7 cellular contexts compared by ENCODE assay signal in the genomic region with DNA sequence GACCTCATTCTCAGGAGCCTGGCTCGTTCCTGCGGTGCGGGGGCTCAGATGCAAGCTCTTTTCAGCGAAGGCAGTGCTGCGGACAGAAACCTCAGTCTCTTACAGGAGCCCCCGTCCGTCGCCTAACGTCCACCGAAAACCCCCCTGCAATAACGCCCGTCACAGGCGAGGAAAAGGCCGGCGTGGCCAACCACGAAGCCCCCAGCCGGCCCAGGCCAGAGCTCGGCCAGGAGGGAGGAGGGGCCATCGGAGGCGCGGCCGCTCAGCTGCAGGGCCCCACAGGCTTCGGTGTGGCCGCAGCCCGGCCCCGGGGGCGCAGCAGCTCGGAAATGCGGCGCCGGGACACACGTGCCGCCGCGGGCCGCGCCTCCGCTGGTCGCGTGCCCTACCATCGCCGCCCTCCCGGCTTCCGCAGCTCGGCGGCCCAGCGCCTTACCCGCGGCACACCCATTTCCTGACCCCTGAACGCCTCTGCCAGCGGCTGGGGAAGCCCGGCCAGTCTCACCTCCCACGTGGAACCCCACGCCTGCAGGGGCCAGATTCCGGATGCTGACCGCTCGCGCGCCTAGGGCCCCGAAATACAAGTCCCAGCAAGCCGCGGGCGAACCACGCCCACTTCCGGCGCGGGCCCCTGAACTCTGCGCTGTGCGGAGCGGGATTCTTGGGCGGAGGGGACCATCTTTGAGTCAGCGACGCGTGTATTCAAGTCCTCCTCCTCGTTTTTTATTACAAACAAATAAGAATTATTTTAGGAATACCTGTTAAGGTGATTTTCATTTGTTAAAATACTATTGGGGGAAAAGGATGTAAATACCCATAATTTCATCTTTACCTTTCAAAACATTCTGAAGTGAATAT. TPM values are rescaled to one million over a fixed set of nuclear protein-coding genes. Genes with fewer than 3 reads are reported as not detected.
DNase-seq lines count a peak whose midpoint lies in the region; ATAC-seq and FAIRE-seq lines count a peak whose summit lies in the region.

A gene (minus strand): TSS at position 582 of the 858 bp plus-strand sequence. CDS start 16,537 bp downstream, outside the sequence.

- peak; percentile 81 for FAIRE-seq in GM18507 (lab: Jason Lieb, UNC)
- peak; percentile 86 for FAIRE-seq in endometrium (lab: Jason Lieb, UNC)

- H3K27ac ChIP-seq in mesodermal cell (ENCODE audit: low read depth, low read length, severe bottlenecking), result no peak within 1 kb of the TSS

- peak; percentile 90 for ATAC-seq in HG02938 (IDR thresholded peaks at IDR 0.05; ENCODE audit: unreplicated experiment)

- peak within 1 kb of the TSS; percentile 39 for H3K4me3 ChIP-seq in mesodermal cell (ENCODE audit: extremely low read depth, insufficient read depth, low read length, poor library complexity, severe bottlenecking)

- no peaks in the 10 kb centered on the region for H3K4me1 ChIP-seq in mesodermal cell (ENCODE audit: control insufficient read depth, insufficient read depth, low read length, poor library complexity, severe bottlenecking)

- H3K36me3 ChIP-seq in mesodermal cell (ENCODE audit: control insufficient read depth, insufficient read depth, low read length), result peaks cover 4% of the 10 kb centered on the region

- peak; percentile 44 for DNase-seq in GM18507 (ENCODE audit: extremely low spot score, insufficient read length, low read depth)
- DNase-seq in NCI-H526 treated with DMSO at 0.1 percent for 48 hours (lab: John Stamatoyannopoulos, UW), result peak; percentile 42
- peak; percentile 65 for DNase-seq in activated CD8-positive, alpha-beta memory T cell treated with anti-CD3 and anti-CD28 coated beads, Interleukin-2, amount 50 U/mL, for 24 hours (ENCODE audit: extremely low read depth)
- peak; percentile 81 for DNase-seq in stimulated activated CD8-positive, alpha-beta memory T cell treated with anti-CD3 and anti-CD28 coated beads, Interleukin-12 subunit alpha, Interleukin-12 subunit beta, amount 100 ng/mL, for 4 hours (ENCODE audit: low read depth)

- H3K9me3 ChIP-seq in mesodermal cell (ENCODE audit: control insufficient read depth, low read length), result peaks cover 4% of the 10 kb centered on the region

- WGBS in mesodermal cell (ENCODE audit: insufficient coverage in 2 of 2), 2 experiments, result 4 to 6% methylated on average over 40 to 52 of the region's 75 CpGs

RNA-seq across cellular contexts. Expression of the gene that starts here (rescaled TPM):
- 1.7 TPM for polyA plus RNA-seq in mesodermal cell (2013, experiment 1 of 2)
- 1.8 TPM for polyA plus RNA-seq in mesodermal cell (2013, experiment 2 of 2)
